Comparison of ENCODE assay signal across 8 cellular contexts in the genomic region with DNA sequence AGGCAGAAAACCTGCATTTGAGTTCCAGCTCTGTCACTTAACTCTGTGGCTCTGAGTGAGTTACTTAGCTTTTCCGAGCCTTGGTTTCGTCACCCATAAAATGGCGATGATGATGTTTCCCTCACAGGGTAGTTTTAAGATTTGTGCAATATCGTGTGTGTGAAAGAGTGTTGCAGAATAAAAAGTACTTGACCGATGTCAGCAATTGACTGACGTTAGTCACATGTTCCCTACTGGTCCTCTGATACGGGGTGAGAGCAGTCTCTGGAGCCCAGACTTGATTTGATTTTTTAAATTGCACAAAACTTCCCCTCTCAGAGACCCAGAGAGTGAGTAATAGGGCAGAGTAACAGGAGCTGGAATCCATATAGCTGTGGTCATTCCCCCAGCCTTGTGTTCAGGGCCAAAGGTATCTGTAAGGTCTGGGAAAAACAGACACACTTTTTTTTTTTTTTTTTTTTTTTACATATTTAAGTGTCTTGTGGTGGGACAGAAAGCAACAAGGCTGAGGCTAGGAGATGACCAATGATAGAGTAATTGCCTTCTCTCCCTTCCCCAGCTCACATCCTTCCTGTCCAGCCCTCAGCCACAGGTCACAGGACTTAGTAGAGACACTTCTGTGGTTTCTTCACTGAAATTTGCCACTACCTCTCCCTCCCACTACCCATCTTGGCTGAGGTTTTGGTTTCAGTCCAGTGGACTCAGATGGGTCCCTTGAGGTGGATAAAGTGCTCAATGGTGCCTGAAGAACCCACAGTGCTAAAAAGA. TPM values are rescaled to one million over a fixed set of nuclear protein-coding genes. Genes with fewer than 3 reads are reported as not detected.
DNase-seq lines count a peak whose midpoint lies in the region; ATAC-seq and TF ChIP-seq lines count a peak whose summit lies in the region.

No MANE protein-coding gene starts in this region.

- peaks cover 56% of the 10 kb centered on the region for H3K4me1 ChIP-seq in CD8-positive, alpha-beta T cell (ENCODE audit: insufficient read depth, low read length)
- H3K4me1 ChIP-seq in liver (ENCODE audit: control insufficient read depth in 4 of 4, insufficient read depth in 4 of 4, low read length in 3 of 4) (peaks cover 9 to 43% (median 22%) of the 10 kb centered on the region in 4 donors), upper lobe of right lung (no peaks in the 10 kb centered on the region)

- H3K4me1 Mint-ChIP-seq in CD8-positive, alpha-beta T cell (ENCODE audit: low read depth): peaks cover 59% of the 10 kb centered on the region
- H3K4me1 Mint-ChIP-seq in activated naive CD8-positive, alpha-beta T cell treated with anti-CD3 and anti-CD28 coated beads, Interleukin-2, amount 10 ng/mL, durations not matched to agents 7 days and 5 days: peaks cover 54% of the 10 kb centered on the region

- intact Hi-C loops in CD8-positive, alpha-beta T cell (cut with DNase I, micrococcal nuclease): no loop called here
- intact Hi-C loops in upper lobe of right lung (cut with DNase I): no loop called here

- no peaks in the 10 kb centered on the region for H3K9me3 Mint-ChIP-seq in CD8-positive, alpha-beta T cell
- no peaks in the 10 kb centered on the region for H3K9me3 Mint-ChIP-seq in activated naive CD8-positive, alpha-beta T cell treated with anti-CD3 and anti-CD28 coated beads, Interleukin-2, amount 10 ng/mL, durations not matched to agents 7 days and 5 days

- H3K9me3 ChIP-seq in CD8-positive, alpha-beta T cell (ENCODE audit: low read length): no peaks in the 10 kb centered on the region
- H3K9me3 ChIP-seq in liver (ENCODE audit: control insufficient read depth in 4 of 4, low read length in 3 of 4): no peaks in the 10 kb centered on the region
- no peaks in the 10 kb centered on the region for H3K9me3 ChIP-seq in upper lobe of right lung

- peak overlapping the region; percentile 54 for H3K4me3 Mint-ChIP-seq in CD8-positive, alpha-beta T cell
- H3K4me3 Mint-ChIP-seq in activated naive CD8-positive, alpha-beta T cell treated with anti-CD3 and anti-CD28 coated beads, Interleukin-2, amount 10 ng/mL, durations not matched to agents 7 days and 5 days: peak overlapping the region; percentile 81

- peaks cover 31% of the 10 kb centered on the region for H3K36me3 Mint-ChIP-seq in CD8-positive, alpha-beta T cell
- peaks cover 26% of the 10 kb centered on the region for H3K36me3 Mint-ChIP-seq in activated naive CD8-positive, alpha-beta T cell treated with anti-CD3 and anti-CD28 coated beads, Interleukin-2, amount 10 ng/mL, durations not matched to agents 7 days and 5 days

- H3K9ac ChIP-seq in liver (ENCODE audit: low read depth in 1 of 2, low read length in 2 of 2): peak overlapping the region; percentile 30 to 70

- H3K27me3 ChIP-seq in CD8-positive, alpha-beta T cell (ENCODE audit: insufficient read depth, low read length): no peaks in the 10 kb centered on the region
- H3K27me3 ChIP-seq in liver (ENCODE audit: control insufficient read depth in 4 of 4, insufficient read depth in 4 of 4, low read length in 3 of 4) (no peaks in the 10 kb centered on the region), upper lobe of right lung (no peaks in the 10 kb centered on the region), H7 (ENCODE audit: control insufficient read depth, insufficient read depth, low read length) (no peaks in the 10 kb centered on the region)

- TF ChIP-seq CTCF in CD8-positive, alpha-beta T cell (IDR thresholded peaks at IDR 0.05): no peak
- TF ChIP-seq CTCF in liver (IDR thresholded peaks at IDR 0.05; ENCODE audit: low read depth, low read length, missing input control) (no peak), upper lobe of right lung (IDR thresholded peaks at IDR 0.05) (no peak)

- H3K27ac ChIP-seq in CD8-positive, alpha-beta T cell (ENCODE audit: low read depth, low read length): peak overlapping the region; percentile 18
- H3K27ac ChIP-seq in liver (ENCODE audit: low read depth in 1 of 2, low read length in 2 of 2) (peak overlapping the region; percentile 86 to 100), upper lobe of right lung (peak overlapping the region; percentile 88)

- peaks cover 16% of the 10 kb centered on the region for H3K36me3 ChIP-seq in CD8-positive, alpha-beta T cell (ENCODE audit: insufficient read depth, low read length)
- H3K36me3 ChIP-seq in liver (ENCODE audit: control insufficient read depth in 4 of 4, insufficient read depth in 3 of 4, low read depth in 1 of 4, low read length in 3 of 4) (peaks cover 10 to 24% (median 21%) of the 10 kb centered on the region in 4 donors), upper lobe of right lung (peaks cover 33% of the 10 kb centered on the region), H7 (replicated peaks; ENCODE audit: control insufficient read depth, insufficient read depth, low read length) (peaks cover 18% of the 10 kb centered on the region)

- H3K4me3 ChIP-seq in CD8-positive, alpha-beta T cell (ENCODE audit: low read depth, low read length): peak overlapping the region; percentile 20
- H3K4me3 ChIP-seq in liver (ENCODE audit: low read depth in 1 of 3, low read length in 3 of 3) (peak overlapping the region in 2 of 3 donors; percentile 10 to 29), upper lobe of right lung (peak overlapping the region; percentile 49), H7 (ENCODE audit: insufficient read depth, low read depth, low read length) (no peak overlapping the region)

- 20% methylated on average over 7 of the region's 7 CpGs for WGBS in liver

- peak; percentile 12 for ATAC-seq in CD8-positive, alpha-beta T cell
- ATAC-seq in GM19463 (IDR thresholded peaks at IDR 0.05; ENCODE audit: unreplicated experiment): peak; percentile 88
- peak; percentile 85 for ATAC-seq in HG03521 (IDR thresholded peaks at IDR 0.05; ENCODE audit: unreplicated experiment)
- peak; percentile 31 for ATAC-seq in activated naive CD8-positive, alpha-beta T cell treated with anti-CD3 and anti-CD28 coated beads, Interleukin-2, amount 10 ng/mL, durations not matched to agents 7 days and 5 days (ENCODE audit: low read depth)
- ATAC-seq in upper lobe of right lung: peak; percentile 80

- CTCF ChIA-PET in CD8-positive, alpha-beta T cell (lab: Charles Lee): interaction anchor here (1.1 to 6.1 kb wide), 6 partner anchors 11 to 168 kb away, joined by 3 to 62 read pairs (median 8); partner anchors contain the start of genes NDUFS2, PPOX and TOMM40L

- H3K27ac Mint-ChIP-seq in CD8-positive, alpha-beta T cell: peak overlapping the region; percentile 91
- peak overlapping the region; percentile 89 for H3K27ac Mint-ChIP-seq in activated naive CD8-positive, alpha-beta T cell treated with anti-CD3 and anti-CD28 coated beads, Interleukin-2, amount 10 ng/mL, durations not matched to agents 7 days and 5 days

- POLR2A ChIA-PET in CD8-positive, alpha-beta T cell (lab: Charles Lee): interaction anchor here (0.7 to 5.8 kb wide), 6 partner anchors 8 to 171 kb away, joined by 3 to 50 read pairs (median 6); partner anchors contain the start of genes NDUFS2, SDHC, TOMM40L and USF1
- POLR2A ChIA-PET in activated naive CD8-positive, alpha-beta T cell treated with anti-CD3 and anti-CD28 coated beads, Interleukin-2, amount 10 ng/mL, durations not matched to agents 7 days and 5 days (lab: Charles Lee): interaction anchor here (0.7 to 1.1 kb wide), 5 partner anchors 11 to 28 kb away, joined by 3 read pairs; partner anchors contain the start of gene ADAMTS4

- H3K27me3 Mint-ChIP-seq in CD8-positive, alpha-beta T cell (ENCODE audit: low read depth): no peaks in the 10 kb centered on the region
- no peaks in the 10 kb centered on the region for H3K27me3 Mint-ChIP-seq in activated naive CD8-positive, alpha-beta T cell treated with anti-CD3 and anti-CD28 coated beads, Interleukin-2, amount 10 ng/mL, durations not matched to agents 7 days and 5 days

- peak in 1 of 2 donors; percentile 15 for TF ChIP-seq RAD21 in liver (IDR thresholded peaks at IDR 0.05)

- DNase-seq in CD8-positive, alpha-beta T cell: peak in 1 of 7 experiments; percentile 32
- DNase-seq in activated naive CD8-positive, alpha-beta T cell treated with anti-CD3 and anti-CD28 coated beads, Interleukin-2, amount 10 ng/mL, durations not matched to agents 7 days and 5 days: no peak
- DNase-seq in upper lobe of right lung (no peak), H7 (no peak), NCI-H2107 (lab: John Stamatoyannopoulos, UW) (no peak)

RNA-seq across cellular contexts. Expression of gene FCER1G, which starts 2.0 kb away (rescaled TPM):
- total RNA-seq in CD8-positive, alpha-beta T cell: 1 to 10 TPM in 1 of 2 experiments, under 1 TPM in 1; 0.67 to 1.4 TPM
- total RNA-seq in activated naive CD8-positive, alpha-beta T cell treated with anti-CD3 and anti-CD28 coated beads, Interleukin-2, amount 10 ng/mL, durations not matched to agents 7 days and 5 days: 10 to 100 TPM; 18.9 to 22.1 TPM
- 10 to 100 TPM; 25.4 to 32.6 TPM for total RNA-seq in liver
- 10 to 100 TPM; 46.1 to 77.1 TPM for polyA plus RNA-seq in liver
- total RNA-seq in upper lobe of right lung: 158 TPM
- 0.35 TPM in 1 of 2 replicates, not detected in the other for total RNA-seq in H7 (2014; rRNA removed; shearing (Covaris generic))

RNA-seq across cellular contexts. Expression of gene APOA2, which starts 6.3 kb away (rescaled TPM):
- total RNA-seq in CD8-positive, alpha-beta T cell: not detected
- total RNA-seq in activated naive CD8-positive, alpha-beta T cell treated with anti-CD3 and anti-CD28 coated beads, Interleukin-2, amount 10 ng/mL, durations not matched to agents 7 days and 5 days: not detected
- total RNA-seq in liver: 1,000 to 10,000 TPM; 5,041 to 8,644 TPM
- polyA plus RNA-seq in liver: over 10,000 TPM; 12,638 to 30,612 TPM
- not detected for total RNA-seq in upper lobe of right lung
- 7.2 TPM in 1 of 2 replicates, not detected in the other for total RNA-seq in H7 (2014; rRNA removed; shearing (Covaris generic))

RNA-seq across cellular contexts. Expression of gene TOMM40L, which starts 8.7 kb away (rescaled TPM):
- 1 to 10 TPM; 4.7 to 4.9 TPM for total RNA-seq in CD8-positive, alpha-beta T cell
- total RNA-seq in activated naive CD8-positive, alpha-beta T cell treated with anti-CD3 and anti-CD28 coated beads, Interleukin-2, amount 10 ng/mL, durations not matched to agents 7 days and 5 days: 10 to 100 TPM; 13.7 to 17.4 TPM
- total RNA-seq in liver (1 to 10 TPM; 6.7 to 7.4 TPM), upper lobe of right lung (11.6 TPM)
- 10 to 100 TPM; 10.4 to 10.5 TPM for polyA plus RNA-seq in liver
- 32.7 and 38.1 TPM in 2 replicates for total RNA-seq in H7 (2014; rRNA removed; shearing (Covaris generic))

RNA-seq across cellular contexts. Expression of gene NDUFS2, which starts 15.0 kb away (rescaled TPM):
- total RNA-seq in CD8-positive, alpha-beta T cell: 10 to 100 TPM; 53.0 to 63.4 TPM
- 10 to 100 TPM; 80.6 to 92.8 TPM for total RNA-seq in activated naive CD8-positive, alpha-beta T cell treated with anti-CD3 and anti-CD28 coated beads, Interleukin-2, amount 10 ng/mL, durations not matched to agents 7 days and 5 days
- total RNA-seq in liver (100 to 1,000 TPM; 105 to 167 TPM), upper lobe of right lung (66.9 TPM)
- polyA plus RNA-seq in liver: 100 to 1,000 TPM in 1 of 2 donors, 10 to 100 TPM in 1; 93.3 to 135 TPM
- total RNA-seq in H7 (2014; rRNA removed; shearing (Covaris generic)): 278 and 312 TPM in 2 replicates

RNA-seq across cellular contexts. Expression of gene ADAMTS4, which starts 18.3 kb away (rescaled TPM):
- under 1 TPM; 0.22 to 0.56 TPM for total RNA-seq in CD8-positive, alpha-beta T cell
- total RNA-seq in activated naive CD8-positive, alpha-beta T cell treated with anti-CD3 and anti-CD28 coated beads, Interleukin-2, amount 10 ng/mL, durations not matched to agents 7 days and 5 days: 1 to 10 TPM; 2.5 to 3.5 TPM
- total RNA-seq in liver (1 to 10 TPM in 1 of 2 donors, under 1 TPM in 1; 0.28 to 2.2 TPM), upper lobe of right lung (7.8 TPM)
- polyA plus RNA-seq in liver: under 1 TPM; 0.21 to 0.48 TPM
- 9.0 and 11.7 TPM in 2 replicates for total RNA-seq in H7 (2014; rRNA removed; shearing (Covaris generic))

Comparison
In these comparisons a context has a peak if more than half of its experiments do, and no peak if none do; other contexts are left out.
1. ATAC-seq: peak in every context shown above with its lines; median percentile 88 in GM19463; 85 in HG03521; 80 in upper lobe of right lung; 31 in activated naive CD8-positive, alpha-beta T cell treated with anti-CD3 and anti-CD28 coated beads, Interleukin-2, amount 10 ng/mL, durations not matched to agents 7 days and 5 days; 12 in CD8-positive, alpha-beta T cell.
2. H3K27ac ChIP-seq: peak in every context shown above with its lines; median percentile 93 in liver; 88 in upper lobe of right lung; 18 in CD8-positive, alpha-beta T cell.
3. RNA of gene FCER1G, which starts 2.0 kb away (total RNA-seq): 158 TPM in upper lobe of right lung (single experiment), 25.4 to 32.6 TPM in liver and 18.9 to 22.1 TPM in activated naive CD8-positive, alpha-beta T cell treated with anti-CD3 and anti-CD28 coated beads, Interleukin-2, amount 10 ng/mL, durations not matched to agents 7 days and 5 days; 0.67 to 1.4 TPM in CD8-positive, alpha-beta T cell and 0.35 TPM in H7; every median in the first group is over 4 times any median in the second.
4. RNA of gene APOA2, which starts 6.3 kb away (total RNA-seq): 5,041 to 8,644 TPM in liver; 7.2 TPM in H7, not detected in CD8-positive, alpha-beta T cell, not detected in activated naive CD8-positive, alpha-beta T cell treated with anti-CD3 and anti-CD28 coated beads, Interleukin-2, amount 10 ng/mL, durations not matched to agents 7 days and 5 days and not detected in upper lobe of right lung (single experiment); every median in the first group is over 100 times any median in the second.